Comparison of ENCODE assay signal across 1 cellular context in the genomic region with DNA sequence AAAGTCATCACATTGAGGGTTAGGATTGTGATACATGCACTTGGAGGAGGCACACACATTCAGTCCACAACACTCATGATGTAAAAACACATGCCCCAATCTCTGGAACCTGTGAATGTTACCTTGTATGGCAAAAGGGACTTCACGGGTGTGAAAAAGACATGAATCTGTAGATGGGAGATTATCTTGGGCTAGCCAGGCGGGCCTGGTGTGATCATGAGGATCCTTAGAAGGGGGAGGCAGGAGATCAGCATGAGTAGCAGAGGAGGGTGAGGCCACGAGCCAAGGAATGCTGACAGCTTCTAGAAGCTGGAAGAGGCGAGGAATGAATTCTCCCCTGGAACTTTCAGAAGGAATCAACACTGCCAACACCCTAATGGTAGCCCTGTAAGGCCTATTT.
TF ChIP-seq lines count a peak whose summit lies in the region.

No MANE protein-coding gene starts in this region.

TF ChIP-seq in HepG2, 621 proteins besides CTCF, POLR2A, EP300 and RAD21 (continued from another document):
- TF ChIP-seq, protein P1, sequence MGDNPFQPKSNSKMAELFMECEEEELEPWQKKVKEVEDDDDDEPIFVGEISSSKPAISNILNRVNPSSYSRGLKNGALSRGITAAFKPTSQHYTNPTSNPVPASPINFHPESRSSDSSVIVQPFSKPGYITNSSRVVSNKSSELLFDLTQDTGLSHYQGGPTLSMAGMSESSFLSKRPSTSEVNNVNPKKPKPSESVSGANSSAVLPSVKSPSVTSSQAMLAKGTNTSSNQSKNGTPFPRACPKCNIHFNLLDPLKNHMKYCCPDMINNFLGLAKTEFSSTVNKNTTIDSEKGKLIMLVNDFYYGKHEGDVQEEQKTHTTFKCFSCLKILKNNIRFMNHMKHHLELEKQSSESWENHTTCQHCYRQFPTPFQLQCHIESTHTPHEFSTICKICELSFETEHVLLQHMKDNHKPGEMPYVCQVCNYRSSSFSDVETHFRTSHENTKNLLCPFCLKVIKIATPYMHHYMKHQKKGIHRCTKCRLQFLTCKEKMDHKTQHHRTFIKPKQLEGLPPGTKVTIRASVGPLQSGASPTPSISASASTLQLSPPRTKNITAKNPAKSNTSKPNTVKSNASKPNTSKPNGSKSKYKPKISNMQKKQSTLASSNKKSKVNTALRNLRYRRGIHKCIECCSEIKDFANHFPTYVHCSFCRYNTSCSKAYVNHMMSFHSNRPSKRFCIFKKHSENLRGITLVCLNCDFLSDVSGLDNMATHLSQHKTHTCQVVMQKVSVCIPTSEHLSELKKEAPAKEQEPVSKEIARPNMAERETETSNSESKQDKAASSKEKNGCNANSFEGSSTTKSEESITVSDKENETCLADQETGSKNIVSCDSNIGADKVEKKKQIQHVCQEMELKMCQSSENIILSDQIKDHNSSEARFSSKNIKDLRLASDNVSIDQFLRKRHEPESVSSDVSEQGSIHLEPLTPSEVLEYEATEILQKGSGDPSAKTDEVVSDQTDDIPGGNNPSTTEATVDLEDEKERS (CRISPR knock-in tag; IDR thresholded peaks at IDR 0.05), result 0 out of 2 replicates have a peak, but pooled peaks have one; percentile 36
- TF ChIP-seq, protein P2, sequence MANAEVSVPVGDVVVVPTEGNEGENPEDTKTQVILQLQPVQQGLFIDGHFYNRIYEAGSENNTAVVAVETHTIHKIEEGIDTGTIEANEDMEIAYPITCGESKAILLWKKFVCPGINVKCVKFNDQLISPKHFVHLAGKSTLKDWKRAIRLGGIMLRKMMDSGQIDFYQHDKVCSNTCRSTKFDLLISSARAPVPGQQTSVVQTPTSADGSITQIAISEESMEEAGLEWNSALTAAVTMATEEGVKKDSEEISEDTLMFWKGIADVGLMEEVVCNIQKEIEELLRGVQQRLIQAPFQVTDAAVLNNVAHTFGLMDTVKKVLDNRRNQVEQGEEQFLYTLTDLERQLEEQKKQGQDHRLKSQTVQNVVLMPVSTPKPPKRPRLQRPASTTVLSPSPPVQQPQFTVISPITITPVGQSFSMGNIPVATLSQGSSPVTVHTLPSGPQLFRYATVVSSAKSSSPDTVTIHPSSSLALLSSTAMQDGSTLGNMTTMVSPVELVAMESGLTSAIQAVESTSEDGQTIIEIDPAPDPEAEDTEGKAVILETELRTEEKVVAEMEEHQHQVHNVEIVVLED (CRISPR knock-in tag; IDR thresholded peaks at IDR 0.05; ENCODE audit: borderline replicate concordance), result no peak
- TF ChIP-seq ZSCAN22 (CRISPR knock-in tag; IDR thresholded peaks at IDR 0.05), result no peak
- TF ChIP-seq ONECUT2 (CRISPR knock-in tag; IDR thresholded peaks at IDR 0.05), result no peak
- TF ChIP-seq ZNF569 (CRISPR knock-in tag; IDR thresholded peaks at IDR 0.05; ENCODE audit: borderline replicate concordance), result no peak
